ENCODE assay signal across 8 cellular contexts in the genomic region with DNA sequence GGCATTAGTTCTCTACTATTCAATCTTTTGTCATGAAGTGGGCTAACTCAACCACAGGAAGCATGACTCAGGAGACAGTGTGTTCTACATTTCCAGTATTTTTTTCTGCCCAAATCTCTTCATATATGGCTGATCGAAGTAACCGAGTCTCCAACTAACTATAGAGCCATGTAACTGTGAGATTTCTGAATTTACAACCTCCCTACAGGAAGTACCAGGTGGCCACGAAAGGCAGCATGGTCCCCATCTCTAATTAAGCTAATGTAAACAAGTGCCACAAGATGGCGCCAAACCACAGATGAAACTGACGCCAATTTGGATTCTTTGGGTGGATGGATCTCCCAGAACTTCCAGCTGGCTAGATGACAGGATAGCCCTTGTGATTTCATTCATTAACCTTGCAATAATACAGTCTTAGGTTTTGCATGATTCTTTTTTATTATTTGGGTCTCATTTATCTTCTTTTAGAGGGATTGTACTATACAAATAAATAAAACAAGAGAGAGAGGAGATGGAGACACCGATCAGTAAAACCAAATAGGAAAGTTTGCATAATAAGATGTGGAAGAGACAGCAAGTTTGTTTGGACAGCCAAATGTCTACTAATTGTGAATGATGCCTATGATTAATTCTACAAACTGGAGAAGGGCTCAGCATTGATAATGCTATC. TPM values are rescaled to one million over a fixed set of nuclear protein-coding genes. Genes with fewer than 3 reads are reported as not detected.
DNase-seq lines count a peak whose midpoint lies in the region; ATAC-seq and TF ChIP-seq lines count a peak whose summit lies in the region.

No MANE protein-coding gene starts in this region.

- peak; percentile 72 for DNase-seq in COR-L47 (lab: John Stamatoyannopoulos, UW)
- peak; percentile 42 for DNase-seq in NCI-H82 treated with DMSO at 0.1 percent for 48 hours (lab: John Stamatoyannopoulos, UW; ENCODE audit: unreplicated experiment)
- peak; percentile 78 for DNase-seq in activated CD8-positive, alpha-beta memory T cell treated with anti-CD3 and anti-CD28 coated beads, Interleukin-2, amount 10 ng/mL, durations not matched to agents 7 days and 5 days
- DNase-seq in epithelial cell of esophagus (ENCODE audit: low read depth): peak; percentile 70
- peak; percentile 25 to 78 (median 63) for DNase-seq in naive thymus-derived CD8-positive, alpha-beta T cell

- peak; percentile 78 for TF ChIP-seq CTCF in epithelial cell of esophagus (IDR thresholded peaks at IDR 0.05; ENCODE audit: insufficient read depth, low read depth, low read length, missing control alignments)

- peaks cover 26% of the 10 kb centered on the region for H3K4me1 Mint-ChIP-seq in activated CD8-positive, alpha-beta memory T cell treated with anti-CD3 and anti-CD28 coated beads, Interleukin-2, amount 10 ng/mL, durations not matched to agents 7 days and 5 days
- H3K4me1 Mint-ChIP-seq in naive thymus-derived CD8-positive, alpha-beta T cell: peaks cover 11 to 34% (median 22%) of the 10 kb centered on the region in 4 donors
- peaks cover 43% of the 10 kb centered on the region for H3K4me1 Mint-ChIP-seq in stimulated activated naive CD8-positive, alpha-beta T cell treated with anti-CD3 and anti-CD28 coated beads, Interleukin-15, Interleukin-2, amounts not matched to agents 100 ng/mL and 50 ng/mL, for 24 hours (ENCODE audit: low read depth)

- H3K9me3 Mint-ChIP-seq in activated CD8-positive, alpha-beta memory T cell treated with anti-CD3 and anti-CD28 coated beads, Interleukin-2, amount 10 ng/mL, durations not matched to agents 7 days and 5 days (ENCODE audit: low read depth): no peaks in the 10 kb centered on the region
- no peaks in the 10 kb centered on the region for H3K9me3 Mint-ChIP-seq in naive thymus-derived CD8-positive, alpha-beta T cell
- H3K9me3 Mint-ChIP-seq in stimulated activated naive CD8-positive, alpha-beta T cell treated with anti-CD3 and anti-CD28 coated beads, Interleukin-15, Interleukin-2, amounts not matched to agents 100 ng/mL and 50 ng/mL, for 24 hours: no peaks in the 10 kb centered on the region

- CTCF ChIA-PET in activated CD8-positive, alpha-beta memory T cell treated with anti-CD3 and anti-CD28 coated beads, Interleukin-2, amount 10 ng/mL, durations not matched to agents 7 days and 5 days (lab: Charles Lee): interaction anchor here (1.0 to 6.2 kb wide), 38 partner anchors 9 to 692 kb away, joined by 3 to 64 read pairs (median 4); partner anchors contain the start of gene ARHGAP15

- H3K4me3 ChIP-seq in epithelial cell of esophagus (ENCODE audit: low read length): no peak overlapping the region

- H3K36me3 Mint-ChIP-seq in activated CD8-positive, alpha-beta memory T cell treated with anti-CD3 and anti-CD28 coated beads, Interleukin-2, amount 10 ng/mL, durations not matched to agents 7 days and 5 days: no peaks in the 10 kb centered on the region
- no peaks in the 10 kb centered on the region for H3K36me3 Mint-ChIP-seq in naive thymus-derived CD8-positive, alpha-beta T cell
- H3K36me3 Mint-ChIP-seq in stimulated activated naive CD8-positive, alpha-beta T cell treated with anti-CD3 and anti-CD28 coated beads, Interleukin-15, Interleukin-2, amounts not matched to agents 100 ng/mL and 50 ng/mL, for 24 hours (ENCODE audit: low read depth): no peaks in the 10 kb centered on the region

- POLR2A ChIA-PET in naive thymus-derived CD8-positive, alpha-beta T cell (lab: Charles Lee): interaction anchor here (0.6 to 2.2 kb wide), 5 partner anchors 17 to 147 kb away, joined by 3 to 14 read pairs (median 5); no protein-coding TSS in a partner anchor

- H3K27me3 Mint-ChIP-seq in activated CD8-positive, alpha-beta memory T cell treated with anti-CD3 and anti-CD28 coated beads, Interleukin-2, amount 10 ng/mL, durations not matched to agents 7 days and 5 days: no peaks in the 10 kb centered on the region
- H3K27me3 Mint-ChIP-seq in naive thymus-derived CD8-positive, alpha-beta T cell: peaks cover 0 to 1% (median 0%) of the 10 kb centered on the region in 5 donors
- H3K27me3 Mint-ChIP-seq in stimulated activated naive CD8-positive, alpha-beta T cell treated with anti-CD3 and anti-CD28 coated beads, Interleukin-15, Interleukin-2, amounts not matched to agents 100 ng/mL and 50 ng/mL, for 24 hours: peaks cover 4% of the 10 kb centered on the region

- peak overlapping the region; percentile 28 for H3K4me3 Mint-ChIP-seq in activated CD8-positive, alpha-beta memory T cell treated with anti-CD3 and anti-CD28 coated beads, Interleukin-2, amount 10 ng/mL, durations not matched to agents 7 days and 5 days
- peak overlapping the region in 6 of 10 donors; percentile 1 to 59 (median 26) for H3K4me3 Mint-ChIP-seq in naive thymus-derived CD8-positive, alpha-beta T cell
- H3K4me3 Mint-ChIP-seq in stimulated activated naive CD8-positive, alpha-beta T cell treated with anti-CD3 and anti-CD28 coated beads, Interleukin-15, Interleukin-2, amounts not matched to agents 100 ng/mL and 50 ng/mL, for 24 hours: peak overlapping the region; percentile 69

- ATAC-seq in GM19438 (IDR thresholded peaks at IDR 0.05; ENCODE audit: low read depth, unreplicated experiment) (peak; percentile 97), HG03469 (IDR thresholded peaks at IDR 0.05; ENCODE audit: unreplicated experiment) (peak; percentile 67)
- ATAC-seq in activated CD8-positive, alpha-beta memory T cell treated with anti-CD3 and anti-CD28 coated beads, Interleukin-2, amount 10 ng/mL, durations not matched to agents 7 days and 5 days: peak; percentile 90
- ATAC-seq in naive thymus-derived CD8-positive, alpha-beta T cell: peak; percentile 87 to 94

- H3K27ac Mint-ChIP-seq in activated CD8-positive, alpha-beta memory T cell treated with anti-CD3 and anti-CD28 coated beads, Interleukin-2, amount 10 ng/mL, durations not matched to agents 7 days and 5 days: peak overlapping the region; percentile 86
- H3K27ac Mint-ChIP-seq in naive thymus-derived CD8-positive, alpha-beta T cell: peak overlapping the region; percentile 14 to 83 (median 44)
- peak overlapping the region; percentile 75 for H3K27ac Mint-ChIP-seq in stimulated activated naive CD8-positive, alpha-beta T cell treated with anti-CD3 and anti-CD28 coated beads, Interleukin-15, Interleukin-2, amounts not matched to agents 100 ng/mL and 50 ng/mL, for 24 hours

RNA-seq across cellular contexts. Expression of gene ARHGAP15, which starts 18.3 kb away (rescaled TPM):
- 100 to 1,000 TPM; 101 to 152 TPM for total RNA-seq in activated CD8-positive, alpha-beta memory T cell treated with anti-CD3 and anti-CD28 coated beads, Interleukin-2, amount 10 ng/mL, durations not matched to agents 7 days and 5 days
- 100 to 1,000 TPM; 130 to 134 TPM for total RNA-seq in naive thymus-derived CD8-positive, alpha-beta T cell
- 100 to 1,000 TPM; 217 to 299 (median 253) TPM for polyA plus RNA-seq in naive thymus-derived CD8-positive, alpha-beta T cell
